10 cellular contexts compared by ENCODE assay signal in genomic region chr9:69200071-69200470, GRCh38. TPM values are rescaled to one million over a fixed set of nuclear protein-coding genes. Genes with fewer than 3 reads are reported as not detected.
A peak's percentile ranks its signal among the peaks of the same experiment; 100 is the strongest.
DNase-seq lines count a peak whose midpoint lies in the region; ATAC-seq and TF ChIP-seq lines count a peak whose summit lies in the region.
"Had no signal": no experiment of that assay in that cellular context is flagged by ENCODE, and none has a peak within 500 bp of the region (broad histone marks: within the 10 kb centered on the region; RNA-seq: fewer than 3 reads in every experiment).

No MANE protein-coding gene starts in this region.

- peak in 1 of 9 donors; percentile 14 for TF ChIP-seq CTCF in heart right ventricle (IDR thresholded peaks at IDR 0.05)
- TF ChIP-seq CTCF in right atrium auricular region (IDR thresholded peaks at IDR 0.05), result no peak
- TF ChIP-seq CTCF in left ventricle myocardium inferior (IDR thresholded peaks at IDR 0.05; ENCODE audit: borderline replicate concordance), result no peak
- no peak for TF ChIP-seq CTCF in upper lobe of right lung (IDR thresholded peaks at IDR 0.05)
- no peak for TF ChIP-seq CTCF in PC-9 (conservative IDR thresholded peaks at IDR 0.05)

- H2AFZ ChIP-seq in PC-9, result no peak overlapping the region

- H3K27me3 Mint-ChIP-seq in T-helper 17 cell, result no peaks in the 10 kb centered on the region
- H3K27me3 Mint-ChIP-seq in activated T-helper 1 cell treated with anti-CD3 and anti-CD28 coated beads, Interleukin-12 subunit alpha, Interleukin-12 subunit beta, Interleukin-2, Interleukin-4 antibody, amounts not matched to agents 30 ng/mL and 10 ng/mL and 1 ng/mL, durations not matched to agents 14 hours and 24 hours and 36 hours (ENCODE audit: insufficient read depth), result peaks cover 3% of the 10 kb centered on the region

- intact Hi-C loops in heart right ventricle (cut with DNase I), result no loop called here
- intact Hi-C loops in left ventricle myocardium inferior (cut with micrococcal nuclease), result no loop called here
- intact Hi-C loops in upper lobe of right lung (cut with DNase I), result no loop called here
- intact Hi-C loops in activated T-helper 1 cell treated with anti-CD3 and anti-CD28 coated beads, Interleukin-12 subunit alpha, Interleukin-12 subunit beta, Interleukin-2, Interleukin-4 antibody, amounts not matched to agents 30 ng/mL and 10 ng/mL and 1 ng/mL, durations not matched to agents 14 hours and 24 hours and 36 hours (cut with micrococcal nuclease), result no loop called here
- intact Hi-C loops in PC-9 (cut with micrococcal nuclease; ENCODE audit: unreplicated experiment), result no loop called here

- CTCF ChIA-PET in PC-9 (lab: Charles Lee), result interaction anchor here (0.6 kb wide), 1 partner anchor 97 kb away, joined by 3 read pairs; no protein-coding TSS in a partner anchor

- peaks cover 0 to 62% (median 38%) of the 10 kb centered on the region in 9 donors for H3K4me1 ChIP-seq in heart right ventricle
- H3K4me1 ChIP-seq in right atrium auricular region, result peaks cover 0 to 42% of the 10 kb centered on the region in 2 donors
- H3K4me1 ChIP-seq in left ventricle myocardium inferior, result peaks cover 76% of the 10 kb centered on the region
- H3K4me1 ChIP-seq in upper lobe of right lung, result peaks cover 26% of the 10 kb centered on the region
- H3K4me1 ChIP-seq in PC-9 (replicated peaks; ENCODE audit: insufficient read depth), result peaks cover 16% of the 10 kb centered on the region; the same call in 1 of the 2 replicates

- DNase-seq in heart right ventricle (no peak), right atrium auricular region (ENCODE audit: low spot score) (no peak), T-helper 17 cell (no peak), left ventricle myocardium inferior (no peak), upper lobe of right lung (no peak), PC-9 (no peak)
- DNase-seq in activated T-helper 1 cell treated with anti-CD3 and anti-CD28 coated beads, Interleukin-12 subunit alpha, Interleukin-12 subunit beta, Interleukin-2, Interleukin-4 antibody, amounts not matched to agents 30 ng/mL and 10 ng/mL and 1 ng/mL, durations not matched to agents 14 hours and 24 hours and 36 hours (ENCODE audit: low spot score), result no peak
- DNase-seq: KBM-7 had no signal

- H3K9me3 ChIP-seq in heart right ventricle (no peaks in the 10 kb centered on the region), right atrium auricular region (no peaks in the 10 kb centered on the region), T-helper 17 cell (ENCODE audit: control insufficient read depth, low read length, poor library complexity, severe bottlenecking) (no peaks in the 10 kb centered on the region), left ventricle myocardium inferior (replicated peaks) (no peaks in the 10 kb centered on the region), upper lobe of right lung (no peaks in the 10 kb centered on the region), PC-9 (ENCODE audit: insufficient read depth, low read depth) (no peaks in the 10 kb centered on the region)
- H3K9me3 ChIP-seq: BLaER1 treated with 17β-estradiol and CSF1 and Interleukin-3, amounts not matched to agents 10 nM and 100 nM had no signal

- peak overlapping the region; percentile 80 for H3K27ac Mint-ChIP-seq in T-helper 17 cell
- no peak overlapping the region for H3K27ac Mint-ChIP-seq in activated T-helper 1 cell treated with anti-CD3 and anti-CD28 coated beads, Interleukin-12 subunit alpha, Interleukin-12 subunit beta, Interleukin-2, Interleukin-4 antibody, amounts not matched to agents 30 ng/mL and 10 ng/mL and 1 ng/mL, durations not matched to agents 14 hours and 24 hours and 36 hours

- 63 to 84% methylated on average over 6 of the region's 6 CpGs for WGBS in heart right ventricle, 2 donors

- H3K27me3 ChIP-seq in heart right ventricle (no peaks in the 10 kb centered on the region), right atrium auricular region (no peaks in the 10 kb centered on the region), left ventricle myocardium inferior (ENCODE audit: low read depth) (no peaks in the 10 kb centered on the region), upper lobe of right lung (no peaks in the 10 kb centered on the region), PC-9 (ENCODE audit: insufficient read depth, low read depth) (no peaks in the 10 kb centered on the region)
- H3K27me3 ChIP-seq: BLaER1 treated with 17β-estradiol and CSF1 and Interleukin-3, amounts not matched to agents 10 nM and 100 nM had no signal

- H3K36me3 ChIP-seq in heart right ventricle, result peaks cover 0 to 3% (median 0%) of the 10 kb centered on the region in 9 donors
- H3K36me3 ChIP-seq in right atrium auricular region, result no peaks in the 10 kb centered on the region
- H3K36me3 ChIP-seq in left ventricle myocardium inferior, result no peaks in the 10 kb centered on the region
- H3K36me3 ChIP-seq in upper lobe of right lung, result no peaks in the 10 kb centered on the region
- H3K36me3 ChIP-seq in PC-9 (ENCODE audit: low read depth), result no peaks in the 10 kb centered on the region
- H3K36me3 ChIP-seq: BLaER1 treated with 17β-estradiol and CSF1 and Interleukin-3, amounts not matched to agents 10 nM and 100 nM had no signal

- peak in 6 of 8 donors; percentile 31 to 66 (median 46) for ATAC-seq in heart right ventricle
- no peak for ATAC-seq in T-helper 17 cell
- peak; percentile 63 for ATAC-seq in upper lobe of right lung
- no peak for ATAC-seq in GM18870 (IDR thresholded peaks at IDR 0.05; ENCODE audit: unreplicated experiment)

- peaks cover 23% of the 10 kb centered on the region for H3K4me1 Mint-ChIP-seq in T-helper 17 cell
- peaks cover 35% of the 10 kb centered on the region for H3K4me1 Mint-ChIP-seq in activated T-helper 1 cell treated with anti-CD3 and anti-CD28 coated beads, Interleukin-12 subunit alpha, Interleukin-12 subunit beta, Interleukin-2, Interleukin-4 antibody, amounts not matched to agents 30 ng/mL and 10 ng/mL and 1 ng/mL, durations not matched to agents 14 hours and 24 hours and 36 hours (ENCODE audit: low read depth)

- H3K9me3 Mint-ChIP-seq in activated T-helper 1 cell treated with anti-CD3 and anti-CD28 coated beads, Interleukin-12 subunit alpha, Interleukin-12 subunit beta, Interleukin-2, Interleukin-4 antibody, amounts not matched to agents 30 ng/mL and 10 ng/mL and 1 ng/mL, durations not matched to agents 14 hours and 24 hours and 36 hours, result no peaks in the 10 kb centered on the region

- peaks cover 36% of the 10 kb centered on the region for H4K20me1 ChIP-seq in PC-9 (ENCODE audit: insufficient read depth)
- H4K20me1 ChIP-seq: BLaER1 treated with 17β-estradiol and CSF1 and Interleukin-3, amounts not matched to agents 10 nM and 100 nM had no signal

- no TSS peak for BruUV-seq in PC-9 (replicated peaks; lab: Mats Ljungman, UMichigan)

- H3K4me3 ChIP-seq in heart right ventricle (no peak overlapping the region), right atrium auricular region (no peak overlapping the region), left ventricle myocardium inferior (no peak overlapping the region), upper lobe of right lung (no peak overlapping the region), PC-9 (no peak overlapping the region)
- H3K4me3 ChIP-seq: BLaER1 treated with 17β-estradiol and CSF1 and Interleukin-3, amounts not matched to agents 10 nM and 100 nM had no signal

- POLR2A ChIA-PET in PC-9 (lab: Charles Lee; ENCODE audit: unreplicated experiment), result interaction anchor here (0.6 kb wide), 1 partner anchor 61 kb away, joined by 4 read pairs; no protein-coding TSS in a partner anchor

- peaks cover 87% of the 10 kb centered on the region for H3K79me2 ChIP-seq in PC-9 (ENCODE audit: low read depth)

- no peaks in the 10 kb centered on the region for H3K9me2 ChIP-seq in PC-9 (ENCODE audit: insufficient read depth)

- H3K27ac ChIP-seq in heart right ventricle (peak overlapping the region in 1 of 10 donors; percentile 1), right atrium auricular region (no peak overlapping the region), left ventricle myocardium inferior (replicated peaks) (peak overlapping the region; percentile 31), upper lobe of right lung (no peak overlapping the region), PC-9 (no peak overlapping the region)
- H3K27ac ChIP-seq: BLaER1 treated with 17β-estradiol and CSF1 and Interleukin-3, amounts not matched to agents 10 nM and 100 nM had no signal

- H3K36me3 Mint-ChIP-seq in T-helper 17 cell (ENCODE audit: low read depth), result peaks cover 2% of the 10 kb centered on the region
- H3K36me3 Mint-ChIP-seq in activated T-helper 1 cell treated with anti-CD3 and anti-CD28 coated beads, Interleukin-12 subunit alpha, Interleukin-12 subunit beta, Interleukin-2, Interleukin-4 antibody, amounts not matched to agents 30 ng/mL and 10 ng/mL and 1 ng/mL, durations not matched to agents 14 hours and 24 hours and 36 hours (ENCODE audit: low read depth), result no peaks in the 10 kb centered on the region

- H3F3A ChIP-seq in PC-9 (ENCODE audit: insufficient read depth, low read depth), result no peaks in the 10 kb centered on the region; the same call in 1 of the 2 replicates

- no peak overlapping the region for H3K4me2 ChIP-seq in PC-9

- peak overlapping the region; percentile 39 for H3K4me3 Mint-ChIP-seq in T-helper 17 cell
- H3K4me3 Mint-ChIP-seq in activated T-helper 1 cell treated with anti-CD3 and anti-CD28 coated beads, Interleukin-12 subunit alpha, Interleukin-12 subunit beta, Interleukin-2, Interleukin-4 antibody, amounts not matched to agents 30 ng/mL and 10 ng/mL and 1 ng/mL, durations not matched to agents 14 hours and 24 hours and 36 hours, result no peak overlapping the region

RNA-seq across cellular contexts. Expression of gene TJP2, which starts 26.0 kb away (rescaled TPM):
- total RNA-seq in heart right ventricle (100 to 1,000 TPM in 3 of 10 donors, 10 to 100 TPM in 7; 67.8 to 117 (median 87.4) TPM), right atrium auricular region (10 to 100 TPM; 46.3 to 51.7 TPM), T-helper 17 cell (10 to 100 TPM; 21.1 to 30.2 TPM), left ventricle myocardium inferior (130 TPM), upper lobe of right lung (131 TPM), PC-9 (2021) (120 and 143 TPM in 2 replicates)
- polyA plus RNA-seq in heart right ventricle, result 10 to 100 TPM; 24.2 to 36.1 TPM
- 19.3 and 20.7 TPM in 2 replicates for total RNA-seq in activated T-helper 1 cell treated with anti-CD3 and anti-CD28 coated beads, Interleukin-12 subunit alpha, Interleukin-12 subunit beta, Interleukin-2, Interleukin-4 antibody, amounts not matched to agents 30 ng/mL and 10 ng/mL and 1 ng/mL, durations not matched to agents 14 hours and 24 hours and 36 hours

Comparison
In these comparisons a context has a peak if more than half of its experiments do, and no peak if none do; other contexts are left out.
1. ATAC-seq: peak in heart right ventricle (6 of 8) and upper lobe of right lung (single experiment); none in T-helper 17 cell (single experiment) and GM18870 (single experiment).